ENCODE assay signal across 11 cellular contexts in genomic region chr11:113184498-113184897, GRCh38.
DNase-seq lines count a peak whose midpoint lies in the region; TF ChIP-seq lines count a peak whose summit lies in the region.
"Had no signal": no experiment of that assay in that cellular context is flagged by ENCODE, and none has a peak within 500 bp of the region (broad histone marks: within the 10 kb centered on the region; RNA-seq: fewer than 3 reads in every experiment).

No MANE protein-coding gene starts in this region.

- H4K20me1 ChIP-seq in fibroblast of lung (ENCODE audit: control insufficient read depth, extremely low read depth, insufficient read depth, low read length) = no peaks in the 10 kb centered on the region

- H3K4me3 Mint-ChIP-seq in HFFc6 = no peak overlapping the region
- no peak overlapping the region for H3K4me3 Mint-ChIP-seq in nephron progenitor cell
- no peak overlapping the region for H3K4me3 Mint-ChIP-seq in endothelial cell (ENCODE audit: unreplicated experiment)
- H3K4me3 Mint-ChIP-seq: stimulated activated naive B cell treated with anti-CD40 and anti-IgM and Interleukin-4, amounts not matched to agents 10 μg/mL and 1 μg/mL and 100 μg/mL, for 72 hours had no signal

- H2AFZ ChIP-seq in fibroblast of lung (ENCODE audit: low read length) = no peak overlapping the region

- H3K27ac ChIP-seq in fibroblast of lung (ENCODE audit: insufficient read depth, low read length) = no peak overlapping the region

- H3K4me3 ChIP-seq in fibroblast of lung (replicated peaks in 1 of 4; ENCODE audit: control extremely low read depth in 1 of 4, insufficient read depth in 1 of 4, low read depth in 3 of 4, low read length in 4 of 4) = no peak overlapping the region
- H3K4me3 ChIP-seq in skeletal muscle cell (ENCODE audit: low read depth, low read length) = no peak overlapping the region

- no peaks in the 10 kb centered on the region for H3K27me3 ChIP-seq in fibroblast of lung (ENCODE audit: control insufficient read depth, insufficient read depth, low read length)

- H3K36me3 Mint-ChIP-seq in HFFc6 (ENCODE audit: low read depth) (no peaks in the 10 kb centered on the region), nephron progenitor cell (ENCODE audit: low read depth) (peaks cover 7% of the 10 kb centered on the region), endothelial cell (ENCODE audit: low read depth, unreplicated experiment) (no peaks in the 10 kb centered on the region)
- H3K36me3 Mint-ChIP-seq: stimulated activated naive B cell treated with anti-CD40 and anti-IgM and Interleukin-4, amounts not matched to agents 10 μg/mL and 1 μg/mL and 100 μg/mL, for 72 hours had no signal

- H3K27me3 Mint-ChIP-seq in HFFc6 (ENCODE audit: insufficient read depth) = peaks cover 7% of the 10 kb centered on the region
- no peaks in the 10 kb centered on the region for H3K27me3 Mint-ChIP-seq in nephron progenitor cell (ENCODE audit: low read depth, poor library complexity)
- H3K27me3 Mint-ChIP-seq in endothelial cell (ENCODE audit: unreplicated experiment) = peaks cover 3% of the 10 kb centered on the region

- no peak overlapping the region for H3K4me2 ChIP-seq in fibroblast of lung (ENCODE audit: extremely low read depth, insufficient read depth, low read length)

- H3K9me3 ChIP-seq in fibroblast of lung (ENCODE audit: control insufficient read depth, insufficient read depth, low read depth, low read length) = no peaks in the 10 kb centered on the region

- no peak overlapping the region for H3K27ac Mint-ChIP-seq in HFFc6
- H3K27ac Mint-ChIP-seq in nephron progenitor cell = no peak overlapping the region
- H3K27ac Mint-ChIP-seq in endothelial cell (ENCODE audit: unreplicated experiment) = no peak overlapping the region
- H3K27ac Mint-ChIP-seq: stimulated activated naive B cell treated with anti-CD40 and anti-IgM and Interleukin-4, amounts not matched to agents 10 μg/mL and 1 μg/mL and 100 μg/mL, for 72 hours had no signal

- no peak overlapping the region for H3K9ac ChIP-seq in fibroblast of lung (ENCODE audit: insufficient read depth, low read length)

- H3K36me3 ChIP-seq in fibroblast of lung (ENCODE audit: control insufficient read depth, insufficient read depth, low read length) = no peaks in the 10 kb centered on the region

- H3K79me2 ChIP-seq in fibroblast of lung (ENCODE audit: control insufficient read depth, insufficient read depth, low read length) = no peaks in the 10 kb centered on the region

- TF ChIP-seq CTCF in HFFc6 (IDR thresholded peaks at IDR 0.05) (no peak), fibroblast of lung (conservative IDR thresholded peaks at IDR 0.05 in 1 of 2, IDR thresholded peaks at IDR 0.05 in 1 of 2; ENCODE audit: low read depth in 1 of 2, low read length in 2 of 2) (no peak), nephron progenitor cell (IDR thresholded peaks at IDR 0.05) (no peak), endothelial cell (IDR thresholded peaks at IDR 0.05; ENCODE audit: unreplicated experiment) (no peak)

- H3K4me1 ChIP-seq in fibroblast of lung (ENCODE audit: control insufficient read depth, extremely low read depth, insufficient read depth, low read length) = no peaks in the 10 kb centered on the region

- peaks cover 10% of the 10 kb centered on the region for H3K4me1 Mint-ChIP-seq in HFFc6 (ENCODE audit: low read depth)
- peaks cover 38% of the 10 kb centered on the region for H3K4me1 Mint-ChIP-seq in nephron progenitor cell
- no peaks in the 10 kb centered on the region for H3K4me1 Mint-ChIP-seq in endothelial cell (ENCODE audit: unreplicated experiment)

- DNase-seq in HFFc6 (peak; percentile 73), RKO (ENCODE audit: low spot score) (peak; percentile 64), fibroblast of lung (ENCODE audit: low read depth in 2 of 2) (peak; percentile 89 to 98), skeletal muscle cell (ENCODE audit: low read depth) (peak; percentile 85), nephron progenitor cell (no peak), endothelial cell (ENCODE audit: low spot score) (no peak)
- DNase-seq in activated CD4-positive, alpha-beta T cell treated with anti-CD3 and anti-CD28 coated beads for 1 hour = no peak
- DNase-seq: activated T-cell treated with anti-CD3 and anti-CD28 coated beads for 4 hours; DND-41; NCI-H1092 treated with DMSO at 0.1 percent for 48 hours; stimulated activated naive B cell treated with anti-CD40 and anti-IgM and Interleukin-4, amounts not matched to agents 10 μg/mL and 1 μg/mL and 100 μg/mL, for 72 hours had no signal

- H3K9me3 Mint-ChIP-seq in HFFc6 (peaks cover 6% of the 10 kb centered on the region), nephron progenitor cell (peaks cover 3% of the 10 kb centered on the region), endothelial cell (ENCODE audit: unreplicated experiment) (no peaks in the 10 kb centered on the region)
- H3K9me3 Mint-ChIP-seq: stimulated activated naive B cell treated with anti-CD40 and anti-IgM and Interleukin-4, amounts not matched to agents 10 μg/mL and 1 μg/mL and 100 μg/mL, for 72 hours had no signal

Comparison
In these comparisons a context has a peak if more than half of its experiments do, and no peak if none do; other contexts are left out.
1. DNase-seq: peak in HFFc6 (single experiment), RKO (single experiment), fibroblast of lung (2 of 2) and skeletal muscle cell (single experiment); none in nephron progenitor cell (single experiment), activated CD4-positive, alpha-beta T cell treated with anti-CD3 and anti-CD28 coated beads for 1 hour (single experiment) and endothelial cell (single experiment).